8 cellular contexts compared by ENCODE assay signal in genomic region chrX:40096395-40097091, GRCh38. TPM values are rescaled to one million over a fixed set of nuclear protein-coding genes. Genes with fewer than 3 reads are reported as not detected.
DNase-seq lines count a peak whose midpoint lies in the region; ATAC-seq and TF ChIP-seq lines count a peak whose summit lies in the region.

No MANE protein-coding gene starts in this region.

- H3K36me3 ChIP-seq in Loucy (ENCODE audit: insufficient read depth, low read length) (no peaks in the 10 kb centered on the region), upper lobe of left lung (no peaks in the 10 kb centered on the region)

- H3K4me1 Mint-ChIP-seq in activated CD8-positive, alpha-beta memory T cell treated with anti-CD3 and anti-CD28 coated beads, Interleukin-2, amount 10 ng/mL, durations not matched to agents 7 days and 5 days = peaks cover 31% of the 10 kb centered on the region
- H3K4me1 Mint-ChIP-seq in naive thymus-derived CD8-positive, alpha-beta T cell = peaks cover 13 to 41% (median 29%) of the 10 kb centered on the region in 4 donors

- no peak for TF ChIP-seq CTCF in Loucy (conservative IDR thresholded peaks at IDR 0.05; ENCODE audit: low read length)
- TF ChIP-seq CTCF in upper lobe of left lung (IDR thresholded peaks at IDR 0.05) = no peak

- no peak overlapping the region for H2AFZ ChIP-seq in Loucy (ENCODE audit: low read length)

- H3K79me2 ChIP-seq in Loucy (ENCODE audit: insufficient read depth, low read length) = peaks cover 91% of the 10 kb centered on the region

- peak overlapping the region; percentile 53 for H3K27ac ChIP-seq in epithelial cell of prostate
- H3K27ac ChIP-seq in upper lobe of left lung = peak overlapping the region; percentile 84 to 96 (median 93)

- WGBS in upper lobe of left lung, 2 donors = 0 to 4% methylated on average over 15 to 53 of the region's 66 CpGs

- POLR2A ChIA-PET in naive thymus-derived CD8-positive, alpha-beta T cell (lab: Charles Lee) = interaction anchor here (0.7 to 10.6 kb wide), 15 partner anchors 9 to 132 kb away, joined by 3 to 269 read pairs (median 13); no protein-coding TSS in a partner anchor

- ATAC-seq in activated CD8-positive, alpha-beta memory T cell treated with anti-CD3 and anti-CD28 coated beads, Interleukin-2, amount 10 ng/mL, durations not matched to agents 7 days and 5 days = peak; percentile 9
- peak; percentile 21 to 24 for ATAC-seq in naive thymus-derived CD8-positive, alpha-beta T cell
- ATAC-seq in upper lobe of left lung (ENCODE audit: low FRiP score in 2 of 2) (peak in 1 of 2 donors; percentile 42), GM19035 (IDR thresholded peaks at IDR 0.05; ENCODE audit: unreplicated experiment) (no peak), HG03159 (IDR thresholded peaks at IDR 0.05; ENCODE audit: unreplicated experiment) (no peak)

- peak overlapping the region; percentile 81 for H3K4me3 ChIP-seq in Loucy (ENCODE audit: low read length, poor library complexity, severe bottlenecking)
- peak overlapping the region; percentile 56 to 76 (median 70) for H3K4me3 ChIP-seq in upper lobe of left lung

- no peaks in the 10 kb centered on the region for H3K9me2 ChIP-seq in Loucy (replicated peaks; ENCODE audit: low read depth, low read length)

- DNase-seq in COLO668 (lab: John Stamatoyannopoulos, UW; ENCODE audit: unreplicated experiment) = peak; percentile 58
- peak; percentile 73 for DNase-seq in activated CD8-positive, alpha-beta memory T cell treated with anti-CD3 and anti-CD28 coated beads, Interleukin-2, amount 10 ng/mL, durations not matched to agents 7 days and 5 days
- no peak for DNase-seq in epithelial cell of prostate (ENCODE audit: low read depth, low spot score)
- DNase-seq in naive thymus-derived CD8-positive, alpha-beta T cell = peak; percentile 46 to 80 (median 62)
- DNase-seq in upper lobe of left lung = peak in 1 of 2 donors; percentile 89

- H3K4me1 ChIP-seq in Loucy (ENCODE audit: insufficient read depth, low read length, poor library complexity, severe bottlenecking) (peaks cover 30% of the 10 kb centered on the region), upper lobe of left lung (peaks cover 13 to 79% (median 24%) of the 10 kb centered on the region in 4 donors)

- peak overlapping the region; percentile 88 for H3K9ac ChIP-seq in Loucy (ENCODE audit: low read depth, low read length, poor library complexity, severe bottlenecking)

- no peaks in the 10 kb centered on the region for H3K27me3 Mint-ChIP-seq in activated CD8-positive, alpha-beta memory T cell treated with anti-CD3 and anti-CD28 coated beads, Interleukin-2, amount 10 ng/mL, durations not matched to agents 7 days and 5 days
- H3K27me3 Mint-ChIP-seq in naive thymus-derived CD8-positive, alpha-beta T cell = no peaks in the 10 kb centered on the region

- H3K4me3 Mint-ChIP-seq in activated CD8-positive, alpha-beta memory T cell treated with anti-CD3 and anti-CD28 coated beads, Interleukin-2, amount 10 ng/mL, durations not matched to agents 7 days and 5 days = peak overlapping the region; percentile 82
- H3K4me3 Mint-ChIP-seq in naive thymus-derived CD8-positive, alpha-beta T cell = peak overlapping the region; percentile 82 to 98 (median 92)

- peak overlapping the region; percentile 91 for H3K4me2 ChIP-seq in Loucy (ENCODE audit: low read depth, low read length, poor library complexity, severe bottlenecking)

- peak overlapping the region; percentile 72 for H3K27ac Mint-ChIP-seq in activated CD8-positive, alpha-beta memory T cell treated with anti-CD3 and anti-CD28 coated beads, Interleukin-2, amount 10 ng/mL, durations not matched to agents 7 days and 5 days
- H3K27ac Mint-ChIP-seq in naive thymus-derived CD8-positive, alpha-beta T cell = peak overlapping the region; percentile 61 to 94 (median 84)

- peaks cover 9% of the 10 kb centered on the region for H3K36me3 Mint-ChIP-seq in activated CD8-positive, alpha-beta memory T cell treated with anti-CD3 and anti-CD28 coated beads, Interleukin-2, amount 10 ng/mL, durations not matched to agents 7 days and 5 days
- H3K36me3 Mint-ChIP-seq in naive thymus-derived CD8-positive, alpha-beta T cell = no peaks in the 10 kb centered on the region

- no peaks in the 10 kb centered on the region for H3F3A ChIP-seq in Loucy (ENCODE audit: low read depth)

- H3K9me3 Mint-ChIP-seq in activated CD8-positive, alpha-beta memory T cell treated with anti-CD3 and anti-CD28 coated beads, Interleukin-2, amount 10 ng/mL, durations not matched to agents 7 days and 5 days (ENCODE audit: low read depth) = no peaks in the 10 kb centered on the region
- no peaks in the 10 kb centered on the region for H3K9me3 Mint-ChIP-seq in naive thymus-derived CD8-positive, alpha-beta T cell

- peaks cover 45% of the 10 kb centered on the region for H4K20me1 ChIP-seq in Loucy (ENCODE audit: insufficient read depth, low read length, poor library complexity, severe bottlenecking)

- H3K9me3 ChIP-seq in Loucy (ENCODE audit: insufficient read depth, low read depth, low read length) (no peaks in the 10 kb centered on the region), upper lobe of left lung (no peaks in the 10 kb centered on the region)

- TF ChIP-seq EP300 in upper lobe of left lung (IDR thresholded peaks at IDR 0.05) = no peak

- no peak for TF ChIP-seq POLR2A in upper lobe of left lung (IDR thresholded peaks at IDR 0.05)

- CTCF ChIA-PET in activated CD8-positive, alpha-beta memory T cell treated with anti-CD3 and anti-CD28 coated beads, Interleukin-2, amount 10 ng/mL, durations not matched to agents 7 days and 5 days (lab: Charles Lee) = interaction anchor here (0.9 to 1.4 kb wide), 2 partner anchors 28 to 83 kb away, joined by 3 read pairs; no protein-coding TSS in a partner anchor

- H3K27me3 ChIP-seq in Loucy (ENCODE audit: insufficient read depth, low read length, poor library complexity, severe bottlenecking) (no peaks in the 10 kb centered on the region), upper lobe of left lung (peaks cover 0 to 37% (median 0%) of the 10 kb centered on the region in 4 donors)

RNA-seq across cellular contexts. Expression of gene BCOR, which starts 1.2 kb away (rescaled TPM):
- 10 to 100 TPM; 43.9 to 58.0 TPM for total RNA-seq in activated CD8-positive, alpha-beta memory T cell treated with anti-CD3 and anti-CD28 coated beads, Interleukin-2, amount 10 ng/mL, durations not matched to agents 7 days and 5 days
- 10 to 100 TPM; 31.6 to 35.9 TPM for total RNA-seq in naive thymus-derived CD8-positive, alpha-beta T cell
- polyA plus RNA-seq in naive thymus-derived CD8-positive, alpha-beta T cell = 1 to 10 TPM; 2.5 to 7.7 (median 6.6) TPM
- 10 to 100 TPM; 17.5 to 40.8 (median 25.6) TPM for total RNA-seq in upper lobe of left lung

Comparison
In these comparisons a context has a peak if more than half of its experiments do, and no peak if none do; other contexts are left out.
1. ATAC-seq: peak in activated CD8-positive, alpha-beta memory T cell treated with anti-CD3 and anti-CD28 coated beads, Interleukin-2, amount 10 ng/mL, durations not matched to agents 7 days and 5 days (single experiment) and naive thymus-derived CD8-positive, alpha-beta T cell (2 of 2); none in GM19035 (single experiment) and HG03159 (single experiment).